In genomic region chr13:63414247-63414646, GRCh38 we compare ENCODE assay signal across 27 cellular contexts.
"Had no signal": no experiment of that assay in that cellular context is flagged by ENCODE, and none has a peak within 500 bp of the region (broad histone marks: within the 10 kb centered on the region; RNA-seq: fewer than 3 reads in every experiment).

No MANE protein-coding gene starts in this region.

- H3K36me3 Mint-ChIP-seq: mesothelial cell of epicardium, naive B cell had no signal

- H3K9me3 ChIP-seq: colonic mucosa, gastrocnemius medialis, lower lobe of right lung had no signal

- ATAC-seq: effector memory CD8-positive, alpha-beta T cell; esophagus mucosa; gastrocnemius medialis; heart right ventricle; left cardiac atrium; left lung; left ventricle myocardium superior; lower lobe of right lung; mucosa of descending colon had no signal

- DNase-seq: colonic mucosa; cortex of kidney; effector CD8-positive, alpha-beta T cell; effector memory CD8-positive, alpha-beta T cell; endodermal cell; erythroblast; esophagus squamous epithelium; foreskin melanocyte; gastrocnemius medialis; glutamatergic neuron; head of caudate nucleus; heart right ventricle; hippocampal formation; left cardiac atrium; left lung; left ventricle myocardium superior; lower lobe of right lung; mesenchymal stem cell; mucosa of descending colon; naive B cell had no signal

- H3K27me3 Mint-ChIP-seq: dendritic cell treated with granulocyte-macrophage colony-stimulating factor and Interleukin-4, amounts not matched to agents 40 ng/mL and 50 ng/mL, for 4 days; effector memory CD8-positive, alpha-beta T cell; naive B cell had no signal

- H3K27ac ChIP-seq: colonic mucosa, epithelial cell of prostate, esophagus squamous epithelium, gastrocnemius medialis, heart right ventricle, left lung, lower lobe of right lung had no signal

- H3K36me3 ChIP-seq: colonic mucosa, esophagus squamous epithelium, gastrocnemius medialis, heart right ventricle, left lung, lower lobe of right lung had no signal

- H3K27me3 ChIP-seq: colonic mucosa, esophagus squamous epithelium, gastrocnemius medialis, heart right ventricle, left lung had no signal

- H3K4me1 ChIP-seq: colonic mucosa, esophagus squamous epithelium, gastrocnemius medialis, heart right ventricle, left lung, lower lobe of right lung had no signal

- H3K4me1 Mint-ChIP-seq: endodermal cell, naive B cell had no signal

- FAIRE-seq: endometrium, islet of Langerhans, keratinocyte had no signal

- H3K4me3 ChIP-seq: colonic mucosa, esophagus squamous epithelium, gastrocnemius medialis, heart right ventricle, left lung, lower lobe of right lung, mucosa of descending colon had no signal

- H3K4me3 Mint-ChIP-seq: dendritic cell treated with granulocyte-macrophage colony-stimulating factor and Interleukin-4, amounts not matched to agents 40 ng/mL and 50 ng/mL, for 4 days; effector memory CD8-positive, alpha-beta T cell; endodermal cell; mesothelial cell of epicardium; naive B cell had no signal

- H3K27ac Mint-ChIP-seq: dendritic cell treated with granulocyte-macrophage colony-stimulating factor and Interleukin-4, amounts not matched to agents 40 ng/mL and 50 ng/mL, for 4 days; effector memory CD8-positive, alpha-beta T cell; endodermal cell; mesothelial cell of epicardium; naive B cell had no signal
